In genomic region chr3:14600856-14601610, GRCh38 we compare ENCODE assay signal across 1 cellular context.
TF ChIP-seq lines count a peak whose summit lies in the region.

No MANE protein-coding gene starts in this region.

TF ChIP-seq in WTC11, 78 proteins besides CTCF, POLR2A, EP300 and RAD21 (continued from another document):
- TF ChIP-seq ZBTB43 (CRISPR knock-in tag; IDR thresholded peaks at IDR 0.05): no peak
- no peak for TF ChIP-seq JAZF1 (CRISPR knock-in tag; IDR thresholded peaks at IDR 0.05)
- TF ChIP-seq FOXK1 (CRISPR knock-in tag; IDR thresholded peaks at IDR 0.05): no peak
- TF ChIP-seq ZNF263 (CRISPR knock-in tag; IDR thresholded peaks at IDR 0.05; ENCODE audit: low read depth): no peak
- TF ChIP-seq KAT7 (CRISPR knock-in tag; IDR thresholded peaks at IDR 0.05; ENCODE audit: borderline replicate concordance): no peak
- no peak for TF ChIP-seq OVOL2 (CRISPR knock-in tag; IDR thresholded peaks at IDR 0.05; ENCODE audit: borderline replicate concordance)
